24 cellular contexts compared by ENCODE assay signal in the genomic region with DNA sequence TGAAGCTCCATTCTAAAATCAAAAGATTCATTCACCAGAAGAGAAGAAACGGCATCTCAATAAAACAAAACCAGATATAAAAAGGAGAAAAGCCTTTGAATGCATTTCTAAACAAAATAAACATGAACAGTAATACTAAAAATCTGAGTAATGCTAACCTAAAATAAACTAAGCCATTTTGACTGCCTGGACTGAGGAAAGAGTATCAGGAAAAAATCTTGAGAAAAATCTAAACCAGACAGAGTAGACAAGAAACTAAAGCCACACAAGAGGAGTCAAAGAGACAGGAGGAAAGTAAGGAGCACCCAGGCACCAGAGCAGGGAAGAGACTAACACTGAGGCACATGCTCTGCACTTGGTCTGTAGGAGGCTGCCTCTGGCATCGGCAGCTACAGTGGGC.
"Had no signal": no experiment of that assay in that cellular context is flagged by ENCODE, and none has a peak within 500 bp of the region (broad histone marks: within the 10 kb centered on the region; RNA-seq: fewer than 3 reads in every experiment).

No MANE protein-coding gene starts in this region.

- FAIRE-seq: endometrium had no signal

- DNase-seq: activated B cell treated with CpG ODN at 0.5 μM for 24 hours; activated CD4-positive, alpha-beta T cell treated with anti-CD3 and anti-CD28 coated beads for 36 hours; activated CD4-positive, alpha-beta T cell treated with anti-CD3 and anti-CD28 coated beads, Interleukin-2, amount 50 U/mL, for 4 hours; activated CD8-positive, alpha-beta memory T cell treated with anti-CD3 and anti-CD28 coated beads for 24 hours; activated CD8-positive, alpha-beta memory T cell treated with anti-CD3 and anti-CD28 coated beads, Interleukin-2, amount 50 U/mL, for 4 hours; activated naive CD4-positive, alpha-beta T cell treated with Interleukin-2 at 50 U/mL for 16 hours; activated naive CD8-positive, alpha-beta T cell treated with anti-CD3 and anti-CD28 coated beads for 36 hours; activated T-cell treated with anti-CD3 and anti-CD28 coated beads, Interleukin-2, amount 50 U/mL, for 4 hours; amniotic stem cell; cerebellar nuclear complex; cortex of kidney; foreskin keratinocyte; immature natural killer cell; left lung; naive thymus-derived CD4-positive, alpha-beta T cell; stimulated activated CD4-positive, alpha-beta T cell treated with anti-CD3 and anti-CD28 coated beads, Interleukin-2, amount 100 ng/mL, for 48 hours; stimulated activated naive CD4-positive, alpha-beta T cell; T1000; testis; upper lobe of left lung had no signal

- H3K4me1 ChIP-seq: foreskin keratinocyte, left lung, neural progenitor cell, testis, upper lobe of left lung had no signal

- ATAC-seq: activated CD4-positive, alpha-beta T cell treated with anti-CD3 and anti-CD28 coated beads for 36 hours; activated T-cell treated with anti-CD3 and anti-CD28 coated beads, Interleukin-2, amount 50 U/mL, for 4 hours; foreskin keratinocyte; left lung; naive thymus-derived CD4-positive, alpha-beta T cell had no signal

- H3K9me3 ChIP-seq: left lung, testis, upper lobe of left lung had no signal

- H3K4me3 ChIP-seq: hepatocyte, left lung, lung, neural progenitor cell, testis, upper lobe of left lung had no signal

- H3K27ac ChIP-seq: foreskin keratinocyte, hepatocyte, left lung, neural progenitor cell, testis, upper lobe of left lung had no signal

- H3K27me3 ChIP-seq: foreskin keratinocyte, hepatocyte, left lung, neural progenitor cell, testis, upper lobe of left lung had no signal
